ENCODE assay signal across 8 cellular contexts in the genomic region with DNA sequence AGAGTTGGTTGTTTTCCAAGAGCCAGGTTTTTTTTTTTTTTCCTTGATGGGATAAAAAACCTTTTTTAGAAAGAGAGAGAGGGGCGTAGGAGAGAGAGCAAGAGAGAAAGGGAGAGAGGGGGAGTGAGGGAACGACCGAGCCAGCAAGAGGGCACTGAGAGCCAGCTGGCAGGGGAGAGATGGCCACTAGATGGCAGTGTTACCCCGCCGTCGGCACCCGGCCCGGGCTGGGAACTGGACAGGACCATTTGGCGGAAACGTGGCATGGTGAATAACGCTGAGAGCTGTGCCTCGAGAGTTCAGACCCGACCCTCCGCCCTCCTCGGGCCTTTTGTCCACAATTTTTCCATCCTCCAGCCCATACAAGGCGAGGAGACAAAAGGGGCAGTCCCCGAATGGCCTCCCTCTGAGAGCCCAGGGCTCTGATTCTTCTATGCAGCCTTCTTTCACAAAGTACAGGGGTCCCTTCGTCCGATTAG.
DNase-seq lines count a peak whose midpoint lies in the region; ATAC-seq and TF ChIP-seq lines count a peak whose summit lies in the region.

No MANE protein-coding gene starts in this region.

- intact Hi-C loops in left ventricle myocardium superior (cut with micrococcal nuclease) = loop anchor here (10.0 kb wide), 1 partner anchor 695 kb away; no protein-coding TSS in a partner anchor
- intact Hi-C loops in aorta (cut with DNase I) = loop anchor here in 1 of 2 donors (1.0 kb wide), 1 partner anchor 11 kb away; no protein-coding TSS in a partner anchor

- no peaks in the 10 kb centered on the region for H3K36me3 ChIP-seq in aorta (ENCODE audit: control insufficient read depth in 1 of 2, insufficient read depth in 2 of 2, low read length in 1 of 2)

- no peaks in the 10 kb centered on the region for H3K4me1 ChIP-seq in aorta (ENCODE audit: control insufficient read depth in 1 of 2, insufficient read depth in 2 of 2, low read length in 2 of 2)

- no peaks in the 10 kb centered on the region for H3K27me3 ChIP-seq in aorta (ENCODE audit: control insufficient read depth in 1 of 2, insufficient read depth in 2 of 2, low read length in 1 of 2)

- 0 to 1% methylated on average over 15 to 19 of the region's 19 CpGs for WGBS in aorta, 2 donors

- DNase-seq in NCI-H1105 (lab: John Stamatoyannopoulos, UW) (peak; percentile 61), SW480 (ENCODE audit: low spot score) (peak; percentile 75), amniotic stem cell (lab: John Stamatoyannopoulos, UW) (peak; percentile 53), left ventricle myocardium superior (peak; percentile 84), pulmonary artery endothelial cell (ENCODE audit: low read depth, low spot score) (peak; percentile 11), aorta (peak; percentile 83 to 95)

- peak; percentile 94 for TF ChIP-seq CTCF in GM12875 (IDR thresholded peaks at IDR 0.05; ENCODE audit: borderline replicate concordance, insufficient read depth, low read depth, low read length)

- peak overlapping the region; percentile 13 for H3K4me3 ChIP-seq in GM12875 (ENCODE audit: low read depth, low read length)
- H3K4me3 ChIP-seq in aorta (ENCODE audit: low read length in 2 of 2) = no peak overlapping the region

- H3K9me3 ChIP-seq in aorta (ENCODE audit: control insufficient read depth, low read length) = no peaks in the 10 kb centered on the region

- ATAC-seq in HG02759 (IDR thresholded peaks at IDR 0.05; ENCODE audit: unreplicated experiment) = peak; percentile 93
- ATAC-seq in left ventricle myocardium superior = peak; percentile 99
- ATAC-seq in aorta (ENCODE audit: low FRiP score) = peak; percentile 94

- H3K27ac ChIP-seq in aorta (ENCODE audit: low read depth in 1 of 2, low read length in 2 of 2) = no peak overlapping the region

Comparison
In these comparisons a context has a peak if more than half of its experiments do, and no peak if none do; other contexts are left out.
1. DNase-seq: peak in every context shown above with its lines; median percentile 89 in aorta; 84 in left ventricle myocardium superior; 75 in SW480; 61 in NCI-H1105; 53 in amniotic stem cell; 11 in pulmonary artery endothelial cell.